Comparison of ENCODE assay signal across 18 cellular contexts in genomic region chr2:94997981-94998920, GRCh38. TPM values are rescaled to one million over a fixed set of nuclear protein-coding genes. Genes with fewer than 3 reads are reported as not detected.
DNase-seq lines count a peak whose midpoint lies in the region; ATAC-seq and TF ChIP-seq lines count a peak whose summit lies in the region.
"Had no signal": no experiment of that assay in that cellular context is flagged by ENCODE, and none has a peak within 500 bp of the region (broad histone marks: within the 10 kb centered on the region; RNA-seq: fewer than 3 reads in every experiment).

No MANE protein-coding gene starts in this region.

- ATAC-seq in HG02981 (IDR thresholded peaks at IDR 0.05; ENCODE audit: unreplicated experiment): no peak
- ATAC-seq: activated T-helper 17 cell treated with anti-CD3 and anti-CD28 coated beads, Interleukin-2, amount 50 U/mL, for 72 hours; effector memory CD8-positive, alpha-beta T cell; gastrocnemius medialis had no signal

- H3K27me3 ChIP-seq in endodermal cell (ENCODE audit: control insufficient read depth, insufficient read depth, low read length, poor library complexity, severe bottlenecking): no peaks in the 10 kb centered on the region
- H3K27me3 ChIP-seq in kidney epithelial cell (ENCODE audit: control insufficient read depth, insufficient read depth, low read length): peaks cover 19% of the 10 kb centered on the region
- peaks cover 32% of the 10 kb centered on the region for H3K27me3 ChIP-seq in suprapubic skin

- H3K9me3 ChIP-seq in endodermal cell (ENCODE audit: control insufficient read depth, low read length) (no peaks in the 10 kb centered on the region), suprapubic skin (no peaks in the 10 kb centered on the region)
- H3K9me3 ChIP-seq: gastrocnemius medialis had no signal

- 76 to 89% methylated on average over 29 to 53 of the region's 53 CpGs for WGBS in endodermal cell (ENCODE audit: insufficient coverage in 1 of 2, insufficient read length in 1 of 2), 2 experiments
- 43% methylated on average over 14 of the region's 53 CpGs for WGBS in suprapubic skin

- H3K4me1 ChIP-seq in endodermal cell (ENCODE audit: control insufficient read depth, insufficient read depth, low read length) (no peaks in the 10 kb centered on the region), suprapubic skin (peaks cover 6% of the 10 kb centered on the region)
- H3K4me1 ChIP-seq: gastrocnemius medialis had no signal

- no peak overlapping the region for H3K27ac Mint-ChIP-seq in activated naive CD4-positive, alpha-beta T cell treated with anti-CD3 and anti-CD28 coated beads, Interleukin-2, amount 10 ng/mL, durations not matched to agents 7 days and 5 days
- no peak overlapping the region for H3K27ac Mint-ChIP-seq in activated naive CD4-positive, alpha-beta T cell treated with anti-CD3 and anti-CD28 coated beads for 36 hours
- H3K27ac Mint-ChIP-seq in endodermal cell: no peak overlapping the region
- H3K27ac Mint-ChIP-seq: activated T-helper 17 cell treated with anti-CD3 and anti-CD28 coated beads, Interleukin-2, amount 50 U/mL, for 72 hours; effector memory CD8-positive, alpha-beta T cell had no signal

- H3K4me3 Mint-ChIP-seq in activated naive CD4-positive, alpha-beta T cell treated with anti-CD3 and anti-CD28 coated beads, Interleukin-2, amount 10 ng/mL, durations not matched to agents 7 days and 5 days: no peak overlapping the region
- no peak overlapping the region for H3K4me3 Mint-ChIP-seq in activated naive CD4-positive, alpha-beta T cell treated with anti-CD3 and anti-CD28 coated beads for 36 hours
- H3K4me3 Mint-ChIP-seq in endodermal cell: peak overlapping the region; percentile 11
- H3K4me3 Mint-ChIP-seq: activated T-helper 17 cell treated with anti-CD3 and anti-CD28 coated beads, Interleukin-2, amount 50 U/mL, for 72 hours; effector memory CD8-positive, alpha-beta T cell had no signal

- peaks cover 2% of the 10 kb centered on the region for H3K4me1 Mint-ChIP-seq in activated naive CD4-positive, alpha-beta T cell treated with anti-CD3 and anti-CD28 coated beads, Interleukin-2, amount 10 ng/mL, durations not matched to agents 7 days and 5 days
- no peaks in the 10 kb centered on the region for H3K4me1 Mint-ChIP-seq in activated naive CD4-positive, alpha-beta T cell treated with anti-CD3 and anti-CD28 coated beads for 36 hours (ENCODE audit: low read depth)
- no peaks in the 10 kb centered on the region for H3K4me1 Mint-ChIP-seq in endodermal cell
- H3K4me1 Mint-ChIP-seq: activated T-helper 17 cell treated with anti-CD3 and anti-CD28 coated beads, Interleukin-2, amount 50 U/mL, for 72 hours had no signal

- no peaks in the 10 kb centered on the region for H3K9me3 Mint-ChIP-seq in activated naive CD4-positive, alpha-beta T cell treated with anti-CD3 and anti-CD28 coated beads, Interleukin-2, amount 10 ng/mL, durations not matched to agents 7 days and 5 days
- no peaks in the 10 kb centered on the region for H3K9me3 Mint-ChIP-seq in activated naive CD4-positive, alpha-beta T cell treated with anti-CD3 and anti-CD28 coated beads for 36 hours
- H3K9me3 Mint-ChIP-seq in endodermal cell: no peaks in the 10 kb centered on the region
- H3K9me3 Mint-ChIP-seq: activated T-helper 17 cell treated with anti-CD3 and anti-CD28 coated beads, Interleukin-2, amount 50 U/mL, for 72 hours; effector memory CD8-positive, alpha-beta T cell had no signal

- H3K9ac ChIP-seq in endodermal cell (ENCODE audit: extremely low read depth, low read length, poor library complexity, severe bottlenecking): no peak overlapping the region

- H3K4me3 ChIP-seq in endodermal cell (ENCODE audit: low read length) (no peak overlapping the region), kidney epithelial cell (ENCODE audit: low read depth, low read length) (peak overlapping the region; percentile 8), suprapubic skin (peak overlapping the region; percentile 34)

- peak; percentile 3 for DNase-seq in activated naive CD4-positive, alpha-beta T cell treated with anti-CD3 and anti-CD28 coated beads, Interleukin-2, amount 10 ng/mL, durations not matched to agents 7 days and 5 days
- DNase-seq in activated naive CD4-positive, alpha-beta T cell treated with anti-CD3 and anti-CD28 coated beads for 36 hours: no peak
- DNase-seq in endodermal cell (peak; percentile 54), kidney epithelial cell (ENCODE audit: low read depth) (no peak), suprapubic skin (ENCODE audit: low spot score in 2 of 2) (peak; percentile 32 to 64), DMS153 (lab: John Stamatoyannopoulos, UW) (no peak), NCI-H526 (lab: John Stamatoyannopoulos, UW) (no peak)
- DNase-seq: activated CD4-positive, alpha-beta T cell treated with anti-CD3 and anti-CD28 coated beads for 48 hours; effector memory CD8-positive, alpha-beta T cell; gastrocnemius medialis; NCI-H1694 treated with DMSO at 0.1 percent for 48 hours; T-helper 1 cell had no signal

- no peaks in the 10 kb centered on the region for H3K36me3 Mint-ChIP-seq in activated naive CD4-positive, alpha-beta T cell treated with anti-CD3 and anti-CD28 coated beads, Interleukin-2, amount 10 ng/mL, durations not matched to agents 7 days and 5 days
- no peaks in the 10 kb centered on the region for H3K36me3 Mint-ChIP-seq in activated naive CD4-positive, alpha-beta T cell treated with anti-CD3 and anti-CD28 coated beads for 36 hours (ENCODE audit: low read depth)
- H3K36me3 Mint-ChIP-seq in endodermal cell (ENCODE audit: low read depth): no peaks in the 10 kb centered on the region

- no peak for TF ChIP-seq EP300 in suprapubic skin (IDR thresholded peaks at IDR 0.05)

- TF ChIP-seq CTCF in endodermal cell (conservative IDR thresholded peaks at IDR 0.05) (peak; percentile 36), kidney epithelial cell (IDR thresholded peaks at IDR 0.05; ENCODE audit: insufficient read depth, low read length, poor library complexity, severe bottlenecking) (no peak), suprapubic skin (IDR thresholded peaks at IDR 0.05) (no peak)

- TF ChIP-seq POLR2A in suprapubic skin (IDR thresholded peaks at IDR 0.05): no peak

- H3K27ac ChIP-seq in endodermal cell (ENCODE audit: low read depth, low read length) (no peak overlapping the region), suprapubic skin (no peak overlapping the region)
- H3K27ac ChIP-seq: gastrocnemius medialis had no signal

- peaks cover 68% of the 10 kb centered on the region for H3K27me3 Mint-ChIP-seq in activated naive CD4-positive, alpha-beta T cell treated with anti-CD3 and anti-CD28 coated beads, Interleukin-2, amount 10 ng/mL, durations not matched to agents 7 days and 5 days
- peaks cover 28% of the 10 kb centered on the region for H3K27me3 Mint-ChIP-seq in activated naive CD4-positive, alpha-beta T cell treated with anti-CD3 and anti-CD28 coated beads for 36 hours (ENCODE audit: low read depth)
- peaks cover 40% of the 10 kb centered on the region for H3K27me3 Mint-ChIP-seq in endodermal cell (ENCODE audit: insufficient read depth)

- H3K36me3 ChIP-seq in endodermal cell (ENCODE audit: control insufficient read depth, insufficient read depth, low read length) (no peaks in the 10 kb centered on the region), kidney epithelial cell (ENCODE audit: control insufficient read depth, insufficient read depth, low read length) (no peaks in the 10 kb centered on the region), suprapubic skin (no peaks in the 10 kb centered on the region)
- H3K36me3 ChIP-seq: gastrocnemius medialis had no signal

- intact Hi-C loops in activated naive CD4-positive, alpha-beta T cell treated with anti-CD3 and anti-CD28 coated beads for 36 hours (cut with micrococcal nuclease): no loop called here

- CTCF ChIA-PET in activated naive CD4-positive, alpha-beta T cell treated with anti-CD3 and anti-CD28 coated beads, Interleukin-2, amount 10 ng/mL, durations not matched to agents 7 days and 5 days (lab: Charles Lee): interaction anchor here (1.0 kb wide), 1 partner anchor 80 kb away, joined by 4 read pairs; no protein-coding TSS in a partner anchor
- CTCF ChIA-PET in activated naive CD4-positive, alpha-beta T cell treated with anti-CD3 and anti-CD28 coated beads for 36 hours (lab: Charles Lee): interaction anchor here (1.4 kb wide), 1 partner anchor 26 kb away, joined by 3 read pairs; no protein-coding TSS in a partner anchor

RNA-seq across cellular contexts. Expression of gene MAL, which starts 27.3 kb away (rescaled TPM):
- total RNA-seq in activated naive CD4-positive, alpha-beta T cell treated with anti-CD3 and anti-CD28 coated beads for 36 hours: 10 to 100 TPM; 22.3 to 23.5 TPM
- total RNA-seq in endodermal cell (not detected), kidney epithelial cell (9.6 and 19.1 TPM in 2 replicates), suprapubic skin (10 to 100 TPM in 3 of 4 donors, 1 to 10 TPM in 1; 6.5 to 29.4 (median 11.8) TPM)
- polyA plus RNA-seq in endodermal cell (2013, experiment 1 of 2): 10.1 TPM
- 9.4 TPM for polyA plus RNA-seq in endodermal cell (2013, experiment 2 of 2)
- total RNA-seq: H1, NCI-H460 had no signal
- polyA plus RNA-seq: AG04450, H1, neural cell had no signal

Comparison
In these comparisons a context has a peak if more than half of its experiments do, and no peak if none do; other contexts are left out.
1. DNase-seq: peak in activated naive CD4-positive, alpha-beta T cell treated with anti-CD3 and anti-CD28 coated beads, Interleukin-2, amount 10 ng/mL, durations not matched to agents 7 days and 5 days (single experiment), endodermal cell (single experiment) and suprapubic skin (2 of 2); none in activated naive CD4-positive, alpha-beta T cell treated with anti-CD3 and anti-CD28 coated beads for 36 hours (single experiment), kidney epithelial cell (single experiment), DMS153 (single experiment) and NCI-H526 (0 of 2).
2. RNA of gene MAL, which starts 27.3 kb away (total RNA-seq): 22.3 to 23.5 TPM in activated naive CD4-positive, alpha-beta T cell treated with anti-CD3 and anti-CD28 coated beads for 36 hours, 6.5 to 29.4 TPM in suprapubic skin and 9.6 to 19.1 TPM in kidney epithelial cell; not detected in endodermal cell; every median in the first group is over 4 times any median in the second.